Comparison of ENCODE assay signal across 8 cellular contexts in genomic region chr2:73984922-73985317, GRCh38. TPM values are rescaled to one million over a fixed set of nuclear protein-coding genes. Genes with fewer than 3 reads are reported as not detected.
DNase-seq lines count a peak whose midpoint lies in the region; ATAC-seq and TF ChIP-seq lines count a peak whose summit lies in the region.

No MANE protein-coding gene starts in this region.

- no peaks in the 10 kb centered on the region for H4K20me1 ChIP-seq in mammary epithelial cell (ENCODE audit: insufficient read depth, low read length)

- BruUV-seq in mammary epithelial cell (replicated peaks; lab: Mats Ljungman, UMichigan) = no TSS peak

- H3K27me3 ChIP-seq in mammary epithelial cell (ENCODE audit: insufficient read depth, low read length) = no peaks in the 10 kb centered on the region
- H3K27me3 ChIP-seq in mesenchymal stem cell (ENCODE audit: control insufficient read depth in 1 of 2, insufficient read depth in 1 of 2, low read length in 2 of 2) = peaks cover 8 to 23% of the 10 kb centered on the region in 2 experiments
- H3K27me3 ChIP-seq in tibial artery = no peaks in the 10 kb centered on the region

- peak overlapping the region in 1 of 3 donors; percentile 84 for H3K4me3 Mint-ChIP-seq in T-cell

- TF ChIP-seq CTCF in mammary epithelial cell (conservative IDR thresholded peaks at IDR 0.05 in 1 of 2, IDR thresholded peaks at IDR 0.05 in 1 of 2; ENCODE audit: extremely low read depth in 1 of 2, insufficient read depth in 1 of 2, low read depth in 1 of 2, low read length in 2 of 2) (no peak), tibial artery (IDR thresholded peaks at IDR 0.05) (no peak)

- H2AK5ac ChIP-seq in mesenchymal stem cell (ENCODE audit: low read length, severe bottlenecking) = no peak overlapping the region

- intact Hi-C loops in Right ventricle myocardium inferior (cut with DNase I) = loop anchor here (5.0 to 10.0 kb wide), 3 partner anchors 58 to 162 kb away; partner anchors contain the start of genes BOLA3, DGUOK and STAMBP
- intact Hi-C loops in cardiac septum (cut with DNase I) = no loop called here
- intact Hi-C loops in mammary epithelial cell (cut with micrococcal nuclease) = loop anchor here (1.0 to 5.0 kb wide), 5 partner anchors 46 to 162 kb away; partner anchors contain the start of genes BOLA3 and DGUOK
- intact Hi-C loops in tibial artery (cut with DNase I; ENCODE audit: low total_unique reads) = loop anchor here (5.0 kb wide), 1 partner anchor 53 kb away; no protein-coding TSS in a partner anchor

- H3K4me2 ChIP-seq in mammary epithelial cell (ENCODE audit: insufficient read depth, low read depth, low read length) = peak overlapping the region; percentile 97
- H3K4me2 ChIP-seq in mesenchymal stem cell (ENCODE audit: low read length, poor library complexity, severe bottlenecking) = peak overlapping the region; percentile 88

- H2BK5ac ChIP-seq in mesenchymal stem cell (ENCODE audit: low read depth, low read length, poor library complexity, severe bottlenecking) = no peak overlapping the region

- DNase-seq in Right ventricle myocardium inferior (ENCODE audit: missing footprints) (peak; percentile 83), cardiac septum (ENCODE audit: low spot score) (no peak), T-cell (peak in 17 of 34 experiments; percentile 29 to 78 (median 60)), mammary epithelial cell (no peak), mesenchymal stem cell (no peak), tibial artery (no peak), cortex of kidney (lab: John Stamatoyannopoulos, UW) (no peak)

- no peaks in the 10 kb centered on the region for H3K9me3 Mint-ChIP-seq in T-cell

- peaks cover 51% of the 10 kb centered on the region for H3K79me2 ChIP-seq in mammary epithelial cell (ENCODE audit: insufficient read depth, low read length)

- no peak overlapping the region for H3K27ac Mint-ChIP-seq in T-cell

- CTCF ChIA-PET in T-cell (lab: Charles Lee) = no interaction called here
- CTCF ChIA-PET in mammary epithelial cell (lab: Charles Lee; ENCODE audit: low non-redundant PET) = no interaction called here

- no peak overlapping the region for H2BK12ac ChIP-seq in mesenchymal stem cell (ENCODE audit: low read length in 2 of 2)

- ATAC-seq in Right ventricle myocardium inferior (no peak), HG03066 (IDR thresholded peaks at IDR 0.05; ENCODE audit: low read depth, unreplicated experiment) (peak; percentile 25), T-cell (replicated peaks in 1 of 4) (peak; percentile 44 to 47 (median 46))

- WGBS in mammary epithelial cell (ENCODE audit: low coverage, missing lambda C conversion rate) = no CpG with 5 or more reads among the region's 60 CpGs
- WGBS in mesenchymal stem cell = 0% methylated on average over 15 of the region's 60 CpGs

- no peak overlapping the region for H3K14ac ChIP-seq in mesenchymal stem cell (ENCODE audit: low read length in 2 of 2)

- in situ Hi-C loops in mammary epithelial cell (cut with MboI; ENCODE audit: low sequenced_read_pairs in 2 of 2) = no loop called here

- no peak overlapping the region for H3K9ac ChIP-seq in mammary epithelial cell (ENCODE audit: insufficient read depth, low read length)
- H3K9ac ChIP-seq in mesenchymal stem cell (ENCODE audit: low read length) = no peak overlapping the region

- H3K4me3 ChIP-seq in mammary epithelial cell (replicated peaks in 1 of 3; ENCODE audit: insufficient read depth in 1 of 3, low read depth in 2 of 3, low read length in 3 of 3) (peak overlapping the region in 2 of 3 experiments; percentile 69 to 71), mesenchymal stem cell (ENCODE audit: insufficient read depth in 1 of 2, low read depth in 1 of 2, low read length in 2 of 2) (peak overlapping the region in 1 of 2 experiments; percentile 66), tibial artery (peak overlapping the region; percentile 61 to 66)

- peaks cover 77 to 79% (median 79%) of the 10 kb centered on the region in 3 donors for H3K4me1 Mint-ChIP-seq in T-cell

- peak overlapping the region; percentile 44 to 78 for H3K18ac ChIP-seq in mesenchymal stem cell (ENCODE audit: low read depth in 1 of 2, low read length in 2 of 2)

- dilution Hi-C loops in mammary epithelial cell (cut with HindIII; ENCODE audit: low sequenced_read_pairs) = no loop called here

- H2BK120ac ChIP-seq in mesenchymal stem cell (ENCODE audit: low read depth, low read length) = peak overlapping the region; percentile 85

- POLR2A ChIA-PET in T-cell (lab: Charles Lee) = interaction anchor here in 1 of 2 donors (1.0 kb wide), 1 partner anchor 14 kb away, joined by 3 read pairs; no protein-coding TSS in a partner anchor

- H3K9me3 ChIP-seq in mammary epithelial cell (replicated peaks; ENCODE audit: insufficient read depth, low read length) (no peaks in the 10 kb centered on the region), mesenchymal stem cell (ENCODE audit: control insufficient read depth, low read length) (no peaks in the 10 kb centered on the region), tibial artery (no peaks in the 10 kb centered on the region)

- H2BK15ac ChIP-seq in mesenchymal stem cell (ENCODE audit: low read depth, poor library complexity, severe bottlenecking) = peak overlapping the region; percentile 80

- H3K36me3 ChIP-seq in mammary epithelial cell (ENCODE audit: insufficient read depth, low read length) = no peaks in the 10 kb centered on the region
- H3K36me3 ChIP-seq in mesenchymal stem cell (ENCODE audit: control insufficient read depth in 1 of 2, insufficient read depth in 2 of 2, low read depth in 1 of 2, low read length in 2 of 2) = peaks cover 0 to 8% of the 10 kb centered on the region in 2 experiments
- no peaks in the 10 kb centered on the region for H3K36me3 ChIP-seq in tibial artery

- no peak overlapping the region for H4K91ac ChIP-seq in mesenchymal stem cell (ENCODE audit: low read length)

- no peak overlapping the region for H3K4ac ChIP-seq in mesenchymal stem cell (ENCODE audit: low read depth in 1 of 2, low read length in 2 of 2)

- peaks cover 29% of the 10 kb centered on the region for H3K79me1 ChIP-seq in mesenchymal stem cell (replicated peaks; ENCODE audit: low read length, poor library complexity, severe bottlenecking)

- no peaks in the 10 kb centered on the region for H3K27me3 Mint-ChIP-seq in T-cell

- H3K23ac ChIP-seq in mesenchymal stem cell (ENCODE audit: low read length in 2 of 2) = no peak overlapping the region

- H3K27ac ChIP-seq in mammary epithelial cell (ENCODE audit: insufficient read depth, low read depth, low read length) (no peak overlapping the region), mesenchymal stem cell (ENCODE audit: low read length, poor library complexity, severe bottlenecking) (no peak overlapping the region), tibial artery (no peak overlapping the region)

- peaks cover 11% of the 10 kb centered on the region for H3K36me3 Mint-ChIP-seq in T-cell

- H2AFZ ChIP-seq in mammary epithelial cell (ENCODE audit: low read depth, low read length) (no peak overlapping the region), mesenchymal stem cell (ENCODE audit: low read depth, low read length) (peak overlapping the region; percentile 19)

- H3K4me1 ChIP-seq in mammary epithelial cell (ENCODE audit: insufficient read depth, low read length) (peaks cover 68% of the 10 kb centered on the region), mesenchymal stem cell (ENCODE audit: control insufficient read depth, insufficient read depth, low read depth, low read length) (peaks cover 43% of the 10 kb centered on the region), tibial artery (peaks cover 0 to 65% (median 49%) of the 10 kb centered on the region in 4 donors)

- H4K8ac ChIP-seq in mesenchymal stem cell (ENCODE audit: low read length) = no peak overlapping the region

RNA-seq across cellular contexts. Expression of gene TET3, which starts 0.2 kb away (rescaled TPM):
- total RNA-seq in Right ventricle myocardium inferior (2.6 TPM), cardiac septum (3.7 TPM), T-cell (10 to 100 TPM; 22.5 to 32.2 (median 26.8) TPM), mammary epithelial cell (10 to 100 TPM in 1 of 2 donors, 1 to 10 TPM in 1; 6.0 to 14.9 TPM)
- polyA plus RNA-seq in mammary epithelial cell = 3.1 TPM
- 16.0 TPM for polyA minus RNA-seq in mammary epithelial cell
- 3.7 TPM for polyA plus RNA-seq in mesenchymal stem cell (2013, experiment 1 of 2)
- 3.4 TPM for polyA plus RNA-seq in mesenchymal stem cell (2013, experiment 2 of 2)

RNA-seq across cellular contexts. Expression of gene DGUOK, which starts 58.2 kb away (rescaled TPM):
- 17.9 TPM for total RNA-seq in Right ventricle myocardium inferior
- total RNA-seq in cardiac septum = 23.7 TPM
- total RNA-seq in T-cell = 10 to 100 TPM; 44.0 to 70.2 (median 62.5) TPM
- total RNA-seq in mammary epithelial cell = 10 to 100 TPM; 56.3 to 78.2 TPM
- polyA plus RNA-seq in mammary epithelial cell = 96.6 TPM
- 80.2 TPM for polyA minus RNA-seq in mammary epithelial cell
- polyA plus RNA-seq in mesenchymal stem cell (2013, experiment 1 of 2) = 115 TPM
- polyA plus RNA-seq in mesenchymal stem cell (2013, experiment 2 of 2) = 112 TPM
